In the genomic region with DNA sequence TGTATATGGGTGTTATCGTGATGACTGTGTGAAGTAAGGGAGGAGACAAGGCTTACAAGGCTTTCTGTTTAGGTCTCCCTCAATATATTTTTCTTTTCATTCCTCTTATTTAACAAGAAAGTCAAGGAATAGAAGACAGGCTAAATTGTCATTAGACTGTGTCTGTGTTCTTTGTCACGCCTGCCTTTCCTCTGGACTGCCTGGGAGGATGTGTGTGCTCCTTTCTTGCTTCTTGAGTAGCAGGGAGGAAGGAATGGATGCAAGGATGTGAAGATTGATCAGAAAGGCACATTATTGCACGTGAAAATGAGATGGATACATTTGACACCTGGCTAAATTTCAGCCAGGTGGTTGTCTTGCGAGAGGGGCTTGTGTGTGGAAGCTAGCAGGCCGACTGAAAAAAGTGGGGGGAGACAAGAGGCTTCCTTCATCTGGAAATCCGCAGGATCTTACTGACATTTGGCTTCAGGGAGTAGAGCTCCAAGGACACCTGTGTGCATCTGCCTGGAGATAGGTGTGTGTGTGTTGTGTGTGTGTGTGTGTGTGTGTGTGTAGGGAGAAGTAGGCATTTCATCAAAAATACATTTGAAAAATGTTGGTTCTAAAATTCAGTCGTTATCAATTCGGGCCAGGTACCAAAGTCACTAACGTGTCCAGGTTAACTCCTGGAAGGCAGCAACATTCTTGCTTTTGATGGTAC, we compare ENCODE assay signal across 2 cellular contexts.
TF ChIP-seq lines count a peak whose summit lies in the region.

No MANE protein-coding gene starts in this region.

TF ChIP-seq in SK-N-SH, 30 proteins besides CTCF, POLR2A, EP300 and RAD21 (continued from another document):
- TF ChIP-seq, protein P1, sequence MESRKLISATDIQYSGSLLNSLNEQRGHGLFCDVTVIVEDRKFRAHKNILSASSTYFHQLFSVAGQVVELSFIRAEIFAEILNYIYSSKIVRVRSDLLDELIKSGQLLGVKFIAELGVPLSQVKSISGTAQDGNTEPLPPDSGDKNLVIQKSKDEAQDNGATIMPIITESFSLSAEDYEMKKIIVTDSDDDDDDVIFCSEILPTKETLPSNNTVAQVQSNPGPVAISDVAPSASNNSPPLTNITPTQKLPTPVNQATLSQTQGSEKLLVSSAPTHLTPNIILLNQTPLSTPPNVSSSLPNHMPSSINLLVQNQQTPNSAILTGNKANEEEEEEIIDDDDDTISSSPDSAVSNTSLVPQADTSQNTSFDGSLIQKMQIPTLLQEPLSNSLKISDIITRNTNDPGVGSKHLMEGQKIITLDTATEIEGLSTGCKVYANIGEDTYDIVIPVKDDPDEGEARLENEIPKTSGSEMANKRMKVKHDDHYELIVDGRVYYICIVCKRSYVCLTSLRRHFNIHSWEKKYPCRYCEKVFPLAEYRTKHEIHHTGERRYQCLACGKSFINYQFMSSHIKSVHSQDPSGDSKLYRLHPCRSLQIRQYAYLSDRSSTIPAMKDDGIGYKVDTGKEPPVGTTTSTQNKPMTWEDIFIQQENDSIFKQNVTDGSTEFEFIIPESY (IDR thresholded peaks at IDR 0.05; ENCODE audit: borderline replicate concordance, low read depth): no peak

TF ChIP-seq in SK-N-SH treated with all-trans-retinoic acid at 6 μM for 48 hours, 23 proteins besides CTCF, POLR2A, EP300 and RAD21 (continued from another document):
- TF ChIP-seq, protein P2, sequence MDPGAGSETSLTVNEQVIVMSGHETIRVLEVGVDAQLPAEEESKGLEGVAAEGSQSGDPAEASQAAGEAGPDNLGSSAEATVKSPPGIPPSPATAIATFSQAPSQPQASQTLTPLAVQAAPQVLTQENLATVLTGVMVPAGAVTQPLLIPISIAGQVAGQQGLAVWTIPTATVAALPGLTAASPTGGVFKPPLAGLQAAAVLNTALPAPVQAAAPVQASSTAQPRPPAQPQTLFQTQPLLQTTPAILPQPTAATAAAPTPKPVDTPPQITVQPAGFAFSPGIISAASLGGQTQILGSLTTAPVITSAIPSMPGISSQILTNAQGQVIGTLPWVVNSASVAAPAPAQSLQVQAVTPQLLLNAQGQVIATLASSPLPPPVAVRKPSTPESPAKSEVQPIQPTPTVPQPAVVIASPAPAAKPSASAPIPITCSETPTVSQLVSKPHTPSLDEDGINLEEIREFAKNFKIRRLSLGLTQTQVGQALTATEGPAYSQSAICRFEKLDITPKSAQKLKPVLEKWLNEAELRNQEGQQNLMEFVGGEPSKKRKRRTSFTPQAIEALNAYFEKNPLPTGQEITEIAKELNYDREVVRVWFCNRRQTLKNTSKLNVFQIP (CRISPR knock-in tag; IDR thresholded peaks at IDR 0.05; ENCODE audit: borderline replicate concordance, low read depth): no peak
- TF ChIP-seq CSDC2 (CRISPR knock-in tag; IDR thresholded peaks at IDR 0.05) (no peak), ZC3H10 (CRISPR knock-in tag; IDR thresholded peaks at IDR 0.05) (no peak), ZNF8 (CRISPR knock-in tag; IDR thresholded peaks at IDR 0.05) (no peak), TCF4 (CRISPR knock-in tag; IDR thresholded peaks at IDR 0.05; ENCODE audit: borderline replicate concordance) (no peak), PPARA (CRISPR knock-in tag; IDR thresholded peaks at IDR 0.05; ENCODE audit: borderline replicate concordance) (no peak)
- TF ChIP-seq, protein P3, sequence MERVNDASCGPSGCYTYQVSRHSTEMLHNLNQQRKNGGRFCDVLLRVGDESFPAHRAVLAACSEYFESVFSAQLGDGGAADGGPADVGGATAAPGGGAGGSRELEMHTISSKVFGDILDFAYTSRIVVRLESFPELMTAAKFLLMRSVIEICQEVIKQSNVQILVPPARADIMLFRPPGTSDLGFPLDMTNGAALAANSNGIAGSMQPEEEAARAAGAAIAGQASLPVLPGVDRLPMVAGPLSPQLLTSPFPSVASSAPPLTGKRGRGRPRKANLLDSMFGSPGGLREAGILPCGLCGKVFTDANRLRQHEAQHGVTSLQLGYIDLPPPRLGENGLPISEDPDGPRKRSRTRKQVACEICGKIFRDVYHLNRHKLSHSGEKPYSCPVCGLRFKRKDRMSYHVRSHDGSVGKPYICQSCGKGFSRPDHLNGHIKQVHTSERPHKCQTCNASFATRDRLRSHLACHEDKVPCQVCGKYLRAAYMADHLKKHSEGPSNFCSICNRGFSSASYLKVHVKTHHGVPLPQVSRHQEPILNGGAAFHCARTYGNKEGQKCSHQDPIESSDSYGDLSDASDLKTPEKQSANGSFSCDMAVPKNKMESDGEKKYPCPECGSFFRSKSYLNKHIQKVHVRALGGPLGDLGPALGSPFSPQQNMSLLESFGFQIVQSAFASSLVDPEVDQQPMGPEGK (CRISPR knock-in tag; IDR thresholded peaks at IDR 0.05; ENCODE audit: borderline replicate concordance): no peak
